ENCODE assay signal across 8 cellular contexts in the genomic region with DNA sequence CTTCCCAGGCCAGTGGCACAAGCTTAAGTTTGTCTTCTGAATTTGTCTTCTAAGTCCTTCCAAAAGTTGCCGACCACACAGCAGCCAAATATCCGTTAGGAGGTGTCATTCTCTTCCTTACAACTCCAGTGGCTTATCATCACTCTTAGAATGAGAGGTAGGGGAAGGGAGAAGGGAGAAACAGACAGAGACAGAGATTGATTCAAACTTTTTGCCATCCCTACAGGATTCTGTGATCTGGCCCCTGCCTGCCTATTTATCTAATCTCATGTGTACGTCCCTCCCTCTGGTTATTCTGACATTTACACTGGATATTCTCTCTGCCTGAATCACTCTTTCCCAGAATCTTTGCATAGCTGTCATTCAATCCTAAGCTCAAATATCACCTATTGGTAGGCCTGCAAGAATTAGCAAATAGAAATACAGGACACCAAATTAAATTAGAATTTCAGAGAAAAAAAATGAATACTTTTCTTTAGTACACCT. TPM values are rescaled to one million over a fixed set of nuclear protein-coding genes. Genes with fewer than 3 reads are reported as not detected.
DNase-seq lines count a peak whose midpoint lies in the region; ATAC-seq and TF ChIP-seq lines count a peak whose summit lies in the region.

No MANE protein-coding gene starts in this region.

- 0 to 1% methylated on average over 3 of the region's 3 CpGs for WGBS in lung, 2 donors

- H3K27ac ChIP-seq in lung (ENCODE audit: low read depth in 1 of 2, low read length in 1 of 2) (peak overlapping the region; percentile 51 to 96), uterus (peak overlapping the region; percentile 76 to 77)

- intact Hi-C loops in activated naive CD4-positive, alpha-beta T cell treated with anti-CD3 and anti-CD28 coated beads for 36 hours (cut with micrococcal nuclease), result loop anchor here (1.0 to 10.0 kb wide), 3 partner anchors 96 to 409 kb away; partner anchors contain the start of genes CDCA8 and FHL3
- intact Hi-C loops in uterus (cut with DNase I; ENCODE audit: low total_unique reads), result no loop called here

- CTCF ChIA-PET in activated naive CD4-positive, alpha-beta T cell treated with anti-CD3 and anti-CD28 coated beads for 36 hours (lab: Charles Lee), result interaction anchor here (0.5 to 1.1 kb wide), 4 partner anchors 16 to 1205 kb away, joined by 3 read pairs; no protein-coding TSS in a partner anchor

- peaks cover 5 to 20% of the 10 kb centered on the region in 2 donors for H3K36me3 ChIP-seq in lung (ENCODE audit: control insufficient read depth in 2 of 2, insufficient read depth in 2 of 2, low read length in 2 of 2)
- H3K36me3 ChIP-seq in uterus, result no peaks in the 10 kb centered on the region

- H3K4me1 ChIP-seq in lung (ENCODE audit: control insufficient read depth in 2 of 2, insufficient read depth in 2 of 2, low read length in 2 of 2), result peaks cover 5% of the 10 kb centered on the region in 2 donors
- peaks cover 7 to 10% of the 10 kb centered on the region in 2 donors for H3K4me1 ChIP-seq in uterus

- H3K27ac Mint-ChIP-seq in activated naive CD4-positive, alpha-beta T cell treated with anti-CD3 and anti-CD28 coated beads for 36 hours, result peak overlapping the region; percentile 90
- H3K27ac Mint-ChIP-seq in brain, result peak overlapping the region; percentile 98 to 99 (median 98)

- TF ChIP-seq CTCF in brain (conservative IDR thresholded peaks at IDR 0.05) (no peak), lung (IDR thresholded peaks at IDR 0.05; ENCODE audit: control extremely low read depth, extremely low read depth) (no peak), uterus (IDR thresholded peaks at IDR 0.05) (no peak)

- no peak for DNase-seq in activated naive CD4-positive, alpha-beta T cell treated with anti-CD3 and anti-CD28 coated beads for 36 hours
- no peak for DNase-seq in activated naive CD4-positive, alpha-beta T cell treated with anti-CD3 and anti-CD28 coated beads, Interleukin-2, amount 50 U/mL, for 16 hours
- DNase-seq in lung (ENCODE audit: low spot score) (no peak), uterus (no peak), NCI-H82 treated with DMSO at 0.1 percent for 48 hours (lab: John Stamatoyannopoulos, UW; ENCODE audit: unreplicated experiment) (no peak), NCI-H345 (lab: John Stamatoyannopoulos, UW) (no peak), NCI-H1092 (lab: John Stamatoyannopoulos, UW) (no peak)

- peaks cover 30% of the 10 kb centered on the region for H3K4me1 Mint-ChIP-seq in activated naive CD4-positive, alpha-beta T cell treated with anti-CD3 and anti-CD28 coated beads for 36 hours (ENCODE audit: low read depth)
- peaks cover 44% of the 10 kb centered on the region for H3K4me1 Mint-ChIP-seq in brain

- no peak for TF ChIP-seq POLR2A in uterus (IDR thresholded peaks at IDR 0.05)

- H3K36me3 Mint-ChIP-seq in activated naive CD4-positive, alpha-beta T cell treated with anti-CD3 and anti-CD28 coated beads for 36 hours (ENCODE audit: low read depth), result peaks cover 12% of the 10 kb centered on the region
- H3K36me3 Mint-ChIP-seq in brain, result peaks cover 9% of the 10 kb centered on the region

- no peaks in the 10 kb centered on the region for H3K9me3 Mint-ChIP-seq in activated naive CD4-positive, alpha-beta T cell treated with anti-CD3 and anti-CD28 coated beads for 36 hours
- no peaks in the 10 kb centered on the region for H3K9me3 Mint-ChIP-seq in brain

- H3K4me3 ChIP-seq in lung (no peak overlapping the region), uterus (peak overlapping the region; percentile 68 to 76)

- peak overlapping the region; percentile 99 for H3K4me3 Mint-ChIP-seq in activated naive CD4-positive, alpha-beta T cell treated with anti-CD3 and anti-CD28 coated beads for 36 hours
- H3K4me3 Mint-ChIP-seq in brain, result peak overlapping the region; percentile 98 to 100 (median 100)

- H3K27me3 ChIP-seq in lung (ENCODE audit: control insufficient read depth, insufficient read depth) (no peaks in the 10 kb centered on the region), uterus (no peaks in the 10 kb centered on the region)

- ATAC-seq in lung (ENCODE audit: insufficient read depth, low FRiP score), result no peak

- H3K27me3 Mint-ChIP-seq in activated naive CD4-positive, alpha-beta T cell treated with anti-CD3 and anti-CD28 coated beads for 36 hours (ENCODE audit: low read depth), result no peaks in the 10 kb centered on the region
- peaks cover 16% of the 10 kb centered on the region for H3K27me3 Mint-ChIP-seq in brain

- H3K9me3 ChIP-seq in lung (ENCODE audit: control insufficient read depth in 2 of 2, insufficient read depth in 1 of 2, low read length in 1 of 2) (no peaks in the 10 kb centered on the region), uterus (no peaks in the 10 kb centered on the region)

RNA-seq across cellular contexts. Expression of gene GNL2, which starts 0.5 kb away (rescaled TPM):
- 10 to 100 TPM; 62.2 to 65.3 TPM for total RNA-seq in activated naive CD4-positive, alpha-beta T cell treated with anti-CD3 and anti-CD28 coated beads for 36 hours
- polyA plus RNA-seq in brain (ENCODE audit: insufficient read depth, low read depth, low replicate concordance) (32.9 TPM), lung (100 to 1,000 TPM in 1 of 2 donors, 10 to 100 TPM in 1; 39.3 to 148 TPM)
- total RNA-seq in lung (10 to 100 TPM; 41.1 to 47.5 TPM), uterus (1,000 to 10,000 TPM in 1 of 4 donors, 10 to 100 TPM in 3; 15.9 to 1,081 (median 52.9) TPM)

RNA-seq across cellular contexts. Expression of gene RSPO1, which starts 38.5 kb away (rescaled TPM):
- not detected for total RNA-seq in activated naive CD4-positive, alpha-beta T cell treated with anti-CD3 and anti-CD28 coated beads for 36 hours
- polyA plus RNA-seq in brain (ENCODE audit: insufficient read depth, low read depth, low replicate concordance) (not detected), lung (1 to 10 TPM in 1 of 2 donors, under 1 TPM in 1; 0.93 to 1.4 TPM)
- total RNA-seq in lung (1 to 10 TPM in 1 of 2 donors, under 1 TPM in 1; 0.43 to 1.7 TPM), uterus (10 to 100 TPM in 3 of 4 donors, 1 to 10 TPM in 1; 4.6 to 74.6 (median 29.9) TPM)

RNA-seq across cellular contexts. Expression of gene DNALI1, which starts 39.5 kb away (rescaled TPM):
- total RNA-seq in activated naive CD4-positive, alpha-beta T cell treated with anti-CD3 and anti-CD28 coated beads for 36 hours, result not detected
- polyA plus RNA-seq in brain (ENCODE audit: insufficient read depth, low read depth, low replicate concordance) (57.5 TPM), lung (10 to 100 TPM; 17.8 to 31.2 TPM)
- total RNA-seq in lung (10 to 100 TPM; 20.8 to 48.5 TPM), uterus (10 to 100 TPM in 1 of 4 donors, 1 to 10 TPM in 2, under 1 TPM in 1; 0.26 to 13.9 (median 3.9) TPM)

RNA-seq across cellular contexts. Expression of gene SNIP1, which starts 42.1 kb away (rescaled TPM):
- total RNA-seq in activated naive CD4-positive, alpha-beta T cell treated with anti-CD3 and anti-CD28 coated beads for 36 hours, result 10 to 100 TPM; 14.3 to 15.3 TPM
- polyA plus RNA-seq in brain (ENCODE audit: insufficient read depth, low read depth, low replicate concordance) (8.5 TPM), lung (1 to 10 TPM; 4.5 to 5.4 TPM)
- total RNA-seq in lung (10 to 100 TPM; 14.2 to 22.4 TPM), uterus (10 to 100 TPM in 3 of 4 donors, 1 to 10 TPM in 1; 2.0 to 21.2 (median 16.9) TPM)
